1 cellular context compared by ENCODE assay signal in the genomic region with DNA sequence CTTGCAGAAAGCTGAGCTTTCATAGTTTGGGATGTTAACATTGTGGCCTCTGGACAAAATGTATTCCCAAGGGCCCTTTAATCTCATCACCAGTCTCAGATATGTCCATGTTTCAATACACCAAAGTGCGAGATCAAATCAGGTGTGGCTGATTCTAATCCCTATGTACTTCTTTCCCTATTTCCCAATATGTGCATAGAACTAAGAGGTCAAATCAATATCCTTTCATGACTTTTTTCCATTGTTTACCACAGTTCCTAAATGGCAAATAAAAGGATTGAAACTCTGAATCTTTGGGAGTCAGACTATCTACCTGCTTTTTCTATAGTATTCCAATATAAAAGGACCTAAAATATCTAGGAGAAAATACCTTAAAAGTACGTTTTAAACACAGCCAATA.
A peak's percentile ranks its signal among the peaks of the same experiment; 100 is the strongest.
TF ChIP-seq lines count a peak whose summit lies in the region.

No MANE protein-coding gene starts in this region.

TF ChIP-seq in HepG2, 621 proteins besides CTCF, POLR2A, EP300 and RAD21 (continued from another document and continues in another):
- TF ChIP-seq, protein P1, sequence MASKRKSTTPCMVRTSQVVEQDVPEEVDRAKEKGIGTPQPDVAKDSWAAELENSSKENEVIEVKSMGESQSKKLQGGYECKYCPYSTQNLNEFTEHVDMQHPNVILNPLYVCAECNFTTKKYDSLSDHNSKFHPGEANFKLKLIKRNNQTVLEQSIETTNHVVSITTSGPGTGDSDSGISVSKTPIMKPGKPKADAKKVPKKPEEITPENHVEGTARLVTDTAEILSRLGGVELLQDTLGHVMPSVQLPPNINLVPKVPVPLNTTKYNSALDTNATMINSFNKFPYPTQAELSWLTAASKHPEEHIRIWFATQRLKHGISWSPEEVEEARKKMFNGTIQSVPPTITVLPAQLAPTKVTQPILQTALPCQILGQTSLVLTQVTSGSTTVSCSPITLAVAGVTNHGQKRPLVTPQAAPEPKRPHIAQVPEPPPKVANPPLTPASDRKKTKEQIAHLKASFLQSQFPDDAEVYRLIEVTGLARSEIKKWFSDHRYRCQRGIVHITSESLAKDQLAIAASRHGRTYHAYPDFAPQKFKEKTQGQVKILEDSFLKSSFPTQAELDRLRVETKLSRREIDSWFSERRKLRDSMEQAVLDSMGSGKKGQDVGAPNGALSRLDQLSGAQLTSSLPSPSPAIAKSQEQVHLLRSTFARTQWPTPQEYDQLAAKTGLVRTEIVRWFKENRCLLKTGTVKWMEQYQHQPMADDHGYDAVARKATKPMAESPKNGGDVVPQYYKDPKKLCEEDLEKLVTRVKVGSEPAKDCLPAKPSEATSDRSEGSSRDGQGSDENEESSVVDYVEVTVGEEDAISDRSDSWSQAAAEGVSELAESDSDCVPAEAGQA (IDR thresholded peaks at IDR 0.05; ENCODE audit: low read depth): no peak
- TF ChIP-seq, protein P1 (CRISPR knock-in tag; IDR thresholded peaks at IDR 0.05; ENCODE audit: borderline replicate concordance): no peak
- TF ChIP-seq NPAS2 (CRISPR knock-in tag; IDR thresholded peaks at IDR 0.05; ENCODE audit: borderline replicate concordance): no peak
- no peak for TF ChIP-seq HDAC6 (IDR thresholded peaks at IDR 0.05; ENCODE audit: low read depth, low read length)
- TF ChIP-seq, protein P2, sequence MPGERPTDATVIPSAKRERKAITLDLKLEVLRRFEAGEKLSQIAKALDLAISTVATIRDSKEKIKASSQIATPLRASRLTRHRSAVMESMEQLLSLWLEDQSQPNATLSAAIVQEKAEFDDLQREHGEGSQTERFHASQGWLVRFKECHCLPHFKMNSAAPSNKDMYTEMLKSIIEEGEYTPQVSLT (CRISPR knock-in tag; IDR thresholded peaks at IDR 0.05; ENCODE audit: borderline replicate concordance, low read depth): no peak
- TF ChIP-seq, protein P3, sequence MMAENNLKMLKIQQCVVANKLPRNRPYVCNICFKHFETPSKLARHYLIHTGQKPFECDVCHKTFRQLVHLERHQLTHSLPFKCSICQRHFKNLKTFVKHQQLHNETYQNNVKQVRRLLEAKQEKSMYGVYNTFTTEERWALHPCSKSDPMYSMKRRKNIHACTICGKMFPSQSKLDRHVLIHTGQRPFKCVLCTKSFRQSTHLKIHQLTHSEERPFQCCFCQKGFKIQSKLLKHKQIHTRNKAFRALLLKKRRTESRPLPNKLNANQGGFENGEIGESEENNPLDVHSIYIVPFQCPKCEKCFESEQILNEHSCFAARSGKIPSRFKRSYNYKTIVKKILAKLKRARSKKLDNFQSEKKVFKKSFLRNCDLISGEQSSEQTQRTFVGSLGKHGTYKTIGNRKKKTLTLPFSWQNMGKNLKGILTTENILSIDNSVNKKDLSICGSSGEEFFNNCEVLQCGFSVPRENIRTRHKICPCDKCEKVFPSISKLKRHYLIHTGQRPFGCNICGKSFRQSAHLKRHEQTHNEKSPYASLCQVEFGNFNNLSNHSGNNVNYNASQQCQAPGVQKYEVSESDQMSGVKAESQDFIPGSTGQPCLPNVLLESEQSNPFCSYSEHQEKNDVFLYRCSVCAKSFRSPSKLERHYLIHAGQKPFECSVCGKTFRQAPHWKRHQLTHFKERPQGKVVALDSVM (CRISPR knock-in tag; IDR thresholded peaks at IDR 0.05): no peak
- TF ChIP-seq KLF15 (CRISPR knock-in tag; IDR thresholded peaks at IDR 0.05; ENCODE audit: borderline replicate concordance): no peak
- no peak for TF ChIP-seq JUND (CRISPR knock-in tag; IDR thresholded peaks at IDR 0.05)
- TF ChIP-seq, protein P4, sequence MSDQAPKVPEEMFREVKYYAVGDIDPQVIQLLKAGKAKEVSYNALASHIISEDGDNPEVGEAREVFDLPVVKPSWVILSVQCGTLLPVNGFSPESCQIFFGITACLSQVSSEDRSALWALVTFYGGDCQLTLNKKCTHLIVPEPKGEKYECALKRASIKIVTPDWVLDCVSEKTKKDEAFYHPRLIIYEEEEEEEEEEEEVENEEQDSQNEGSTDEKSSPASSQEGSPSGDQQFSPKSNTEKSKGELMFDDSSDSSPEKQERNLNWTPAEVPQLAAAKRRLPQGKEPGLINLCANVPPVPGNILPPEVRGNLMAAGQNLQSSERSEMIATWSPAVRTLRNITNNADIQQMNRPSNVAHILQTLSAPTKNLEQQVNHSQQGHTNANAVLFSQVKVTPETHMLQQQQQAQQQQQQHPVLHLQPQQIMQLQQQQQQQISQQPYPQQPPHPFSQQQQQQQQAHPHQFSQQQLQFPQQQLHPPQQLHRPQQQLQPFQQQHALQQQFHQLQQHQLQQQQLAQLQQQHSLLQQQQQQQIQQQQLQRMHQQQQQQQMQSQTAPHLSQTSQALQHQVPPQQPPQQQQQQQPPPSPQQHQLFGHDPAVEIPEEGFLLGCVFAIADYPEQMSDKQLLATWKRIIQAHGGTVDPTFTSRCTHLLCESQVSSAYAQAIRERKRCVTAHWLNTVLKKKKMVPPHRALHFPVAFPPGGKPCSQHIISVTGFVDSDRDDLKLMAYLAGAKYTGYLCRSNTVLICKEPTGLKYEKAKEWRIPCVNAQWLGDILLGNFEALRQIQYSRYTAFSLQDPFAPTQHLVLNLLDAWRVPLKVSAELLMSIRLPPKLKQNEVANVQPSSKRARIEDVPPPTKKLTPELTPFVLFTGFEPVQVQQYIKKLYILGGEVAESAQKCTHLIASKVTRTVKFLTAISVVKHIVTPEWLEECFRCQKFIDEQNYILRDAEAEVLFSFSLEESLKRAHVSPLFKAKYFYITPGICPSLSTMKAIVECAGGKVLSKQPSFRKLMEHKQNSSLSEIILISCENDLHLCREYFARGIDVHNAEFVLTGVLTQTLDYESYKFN (CRISPR knock-in tag; conservative IDR thresholded peaks at IDR 0.05): peak; percentile 57; the same call in 1 of the 2 replicates
- TF ChIP-seq NR2F2 (IDR thresholded peaks at IDR 0.05; ENCODE audit: borderline replicate concordance, low read depth): peak; percentile 91
- no peak for TF ChIP-seq ZFY (CRISPR knock-in tag; IDR thresholded peaks at IDR 0.05)
- no peak for TF ChIP-seq PHB2 (IDR thresholded peaks at IDR 0.05; ENCODE audit: partially characterized antibody)
- 0 out of 2 replicates have a peak, but pooled peaks have one; percentile 45 for TF ChIP-seq NFIC (IDR thresholded peaks at IDR 0.05; ENCODE audit: low read length)
- TF ChIP-seq, protein P5, sequence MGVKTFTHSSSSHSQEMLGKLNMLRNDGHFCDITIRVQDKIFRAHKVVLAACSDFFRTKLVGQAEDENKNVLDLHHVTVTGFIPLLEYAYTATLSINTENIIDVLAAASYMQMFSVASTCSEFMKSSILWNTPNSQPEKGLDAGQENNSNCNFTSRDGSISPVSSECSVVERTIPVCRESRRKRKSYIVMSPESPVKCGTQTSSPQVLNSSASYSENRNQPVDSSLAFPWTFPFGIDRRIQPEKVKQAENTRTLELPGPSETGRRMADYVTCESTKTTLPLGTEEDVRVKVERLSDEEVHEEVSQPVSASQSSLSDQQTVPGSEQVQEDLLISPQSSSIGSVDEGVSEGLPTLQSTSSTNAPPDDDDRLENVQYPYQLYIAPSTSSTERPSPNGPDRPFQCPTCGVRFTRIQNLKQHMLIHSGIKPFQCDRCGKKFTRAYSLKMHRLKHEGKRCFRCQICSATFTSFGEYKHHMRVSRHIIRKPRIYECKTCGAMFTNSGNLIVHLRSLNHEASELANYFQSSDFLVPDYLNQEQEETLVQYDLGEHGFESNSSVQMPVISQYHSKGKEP (CRISPR knock-in tag; IDR thresholded peaks at IDR 0.05): no peak
- peak; percentile 92 for TF ChIP-seq NR2F6 (IDR thresholded peaks at IDR 0.05)
- TF ChIP-seq NR2F6 (CRISPR knock-in tag; IDR thresholded peaks at IDR 0.05): peak; percentile 55; the same call in 1 of the 2 replicates
- TF ChIP-seq RARA (CRISPR knock-in tag; IDR thresholded peaks at IDR 0.05): peak; percentile 84
- no peak for TF ChIP-seq MED8 (CRISPR knock-in tag; IDR thresholded peaks at IDR 0.05; ENCODE audit: insufficient replicate concordance)
- no peak for TF ChIP-seq ZBTB21 (CRISPR knock-in tag; IDR thresholded peaks at IDR 0.05)
- TF ChIP-seq ZBTB3 (CRISPR knock-in tag; IDR thresholded peaks at IDR 0.05; ENCODE audit: borderline replicate concordance, low read depth): no peak
- TF ChIP-seq, protein P6, sequence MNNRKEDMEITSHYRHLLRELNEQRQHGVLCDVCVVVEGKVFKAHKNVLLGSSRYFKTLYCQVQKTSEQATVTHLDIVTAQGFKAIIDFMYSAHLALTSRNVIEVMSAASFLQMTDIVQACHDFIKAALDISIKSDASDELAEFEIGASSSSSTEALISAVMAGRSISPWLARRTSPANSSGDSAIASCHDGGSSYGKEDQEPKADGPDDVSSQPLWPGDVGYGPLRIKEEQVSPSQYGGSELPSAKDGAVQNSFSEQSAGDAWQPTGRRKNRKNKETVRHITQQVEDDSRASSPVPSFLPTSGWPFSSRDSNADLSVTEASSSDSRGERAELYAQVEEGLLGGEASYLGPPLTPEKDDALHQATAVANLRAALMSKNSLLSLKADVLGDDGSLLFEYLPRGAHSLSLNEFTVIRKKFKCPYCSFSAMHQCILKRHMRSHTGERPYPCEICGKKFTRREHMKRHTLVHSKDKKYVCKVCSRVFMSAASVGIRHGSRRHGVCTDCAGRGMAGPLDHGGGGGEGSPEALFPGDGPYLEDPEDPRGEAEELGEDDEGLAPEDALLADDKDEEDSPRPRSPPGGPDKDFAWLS (CRISPR knock-in tag; IDR thresholded peaks at IDR 0.05; ENCODE audit: borderline replicate concordance): no peak
- TF ChIP-seq, protein P7, sequence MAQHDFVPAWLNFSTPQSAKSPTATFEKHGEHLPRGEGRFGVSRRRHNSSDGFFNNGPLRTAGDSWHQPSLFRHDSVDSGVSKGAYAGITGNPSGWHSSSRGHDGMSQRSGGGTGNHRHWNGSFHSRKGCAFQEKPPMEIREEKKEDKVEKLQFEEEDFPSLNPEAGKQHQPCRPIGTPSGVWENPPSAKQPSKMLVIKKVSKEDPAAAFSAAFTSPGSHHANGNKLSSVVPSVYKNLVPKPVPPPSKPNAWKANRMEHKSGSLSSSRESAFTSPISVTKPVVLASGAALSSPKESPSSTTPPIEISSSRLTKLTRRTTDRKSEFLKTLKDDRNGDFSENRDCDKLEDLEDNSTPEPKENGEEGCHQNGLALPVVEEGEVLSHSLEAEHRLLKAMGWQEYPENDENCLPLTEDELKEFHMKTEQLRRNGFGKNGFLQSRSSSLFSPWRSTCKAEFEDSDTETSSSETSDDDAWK (CRISPR knock-in tag; IDR thresholded peaks at IDR 0.05): no peak
- peak; percentile 75; the same call in 1 of the 2 replicates for TF ChIP-seq FOXJ3 (CRISPR knock-in tag; IDR thresholded peaks at IDR 0.05; ENCODE audit: borderline replicate concordance)
- TF ChIP-seq, protein P8, sequence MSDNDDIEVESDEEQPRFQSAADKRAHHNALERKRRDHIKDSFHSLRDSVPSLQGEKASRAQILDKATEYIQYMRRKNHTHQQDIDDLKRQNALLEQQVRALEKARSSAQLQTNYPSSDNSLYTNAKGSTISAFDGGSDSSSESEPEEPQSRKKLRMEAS (IDR thresholded peaks at IDR 0.05): no peak
- TF ChIP-seq PPARG (CRISPR knock-in tag; conservative IDR thresholded peaks at IDR 0.05): no peak
- TF ChIP-seq RBM39 (IDR thresholded peaks at IDR 0.05; ENCODE audit: low read depth, low read length, poor library complexity, severe bottlenecking): no peak
- TF ChIP-seq ZNF501 (CRISPR knock-in tag; IDR thresholded peaks at IDR 0.05): no peak
- TF ChIP-seq HNF4A (CRISPR knock-in tag; IDR thresholded peaks at IDR 0.05): peak; percentile 44; the same call in 1 of the 2 replicates
- TF ChIP-seq HMG20A (CRISPR knock-in tag; IDR thresholded peaks at IDR 0.05; ENCODE audit: borderline replicate concordance): 0 out of 2 replicates have a peak, but pooled peaks have one; percentile 32
- no peak for TF ChIP-seq PCBP1 (IDR thresholded peaks at IDR 0.05; ENCODE audit: borderline replicate concordance, low read depth, low read length)
- TF ChIP-seq, protein P9, sequence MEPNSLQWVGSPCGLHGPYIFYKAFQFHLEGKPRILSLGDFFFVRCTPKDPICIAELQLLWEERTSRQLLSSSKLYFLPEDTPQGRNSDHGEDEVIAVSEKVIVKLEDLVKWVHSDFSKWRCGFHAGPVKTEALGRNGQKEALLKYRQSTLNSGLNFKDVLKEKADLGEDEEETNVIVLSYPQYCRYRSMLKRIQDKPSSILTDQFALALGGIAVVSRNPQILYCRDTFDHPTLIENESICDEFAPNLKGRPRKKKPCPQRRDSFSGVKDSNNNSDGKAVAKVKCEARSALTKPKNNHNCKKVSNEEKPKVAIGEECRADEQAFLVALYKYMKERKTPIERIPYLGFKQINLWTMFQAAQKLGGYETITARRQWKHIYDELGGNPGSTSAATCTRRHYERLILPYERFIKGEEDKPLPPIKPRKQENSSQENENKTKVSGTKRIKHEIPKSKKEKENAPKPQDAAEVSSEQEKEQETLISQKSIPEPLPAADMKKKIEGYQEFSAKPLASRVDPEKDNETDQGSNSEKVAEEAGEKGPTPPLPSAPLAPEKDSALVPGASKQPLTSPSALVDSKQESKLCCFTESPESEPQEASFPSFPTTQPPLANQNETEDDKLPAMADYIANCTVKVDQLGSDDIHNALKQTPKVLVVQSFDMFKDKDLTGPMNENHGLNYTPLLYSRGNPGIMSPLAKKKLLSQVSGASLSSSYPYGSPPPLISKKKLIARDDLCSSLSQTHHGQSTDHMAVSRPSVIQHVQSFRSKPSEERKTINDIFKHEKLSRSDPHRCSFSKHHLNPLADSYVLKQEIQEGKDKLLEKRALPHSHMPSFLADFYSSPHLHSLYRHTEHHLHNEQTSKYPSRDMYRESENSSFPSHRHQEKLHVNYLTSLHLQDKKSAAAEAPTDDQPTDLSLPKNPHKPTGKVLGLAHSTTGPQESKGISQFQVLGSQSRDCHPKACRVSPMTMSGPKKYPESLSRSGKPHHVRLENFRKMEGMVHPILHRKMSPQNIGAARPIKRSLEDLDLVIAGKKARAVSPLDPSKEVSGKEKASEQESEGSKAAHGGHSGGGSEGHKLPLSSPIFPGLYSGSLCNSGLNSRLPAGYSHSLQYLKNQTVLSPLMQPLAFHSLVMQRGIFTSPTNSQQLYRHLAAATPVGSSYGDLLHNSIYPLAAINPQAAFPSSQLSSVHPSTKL (CRISPR knock-in tag; IDR thresholded peaks at IDR 0.05): peak; percentile 57
- no peak for TF ChIP-seq SETDB1 (CRISPR knock-in tag; IDR thresholded peaks at IDR 0.05; ENCODE audit: borderline replicate concordance)
- TF ChIP-seq ZNF124 (CRISPR knock-in tag; IDR thresholded peaks at IDR 0.05): no peak
